In genomic region chr9:137034039-137034708, GRCh38 we compare ENCODE assay signal across 10 cellular contexts. TPM values are rescaled to one million over a fixed set of nuclear protein-coding genes. Genes with fewer than 3 reads are reported as not detected.
DNase-seq lines count a peak whose midpoint lies in the region; ATAC-seq and TF ChIP-seq lines count a peak whose summit lies in the region.
"Had no signal": no experiment of that assay in that cellular context is flagged by ENCODE, and none has a peak within 500 bp of the region (broad histone marks: within the 10 kb centered on the region; RNA-seq: fewer than 3 reads in every experiment).

No MANE protein-coding gene starts in this region.

- H3K27ac ChIP-seq in thoracic aorta: no peak overlapping the region

- no peak overlapping the region for H3K27ac Mint-ChIP-seq in activated naive CD4-positive, alpha-beta T cell treated with anti-CD3 and anti-CD28 coated beads, Interleukin-2, amount 50 U/mL, for 24 hours
- H3K27ac Mint-ChIP-seq in central memory CD8-positive, alpha-beta T cell (ENCODE audit: low read depth): peak overlapping the region; percentile 84

- peaks cover 35% of the 10 kb centered on the region for H3K4me1 Mint-ChIP-seq in activated naive CD4-positive, alpha-beta T cell treated with anti-CD3 and anti-CD28 coated beads, Interleukin-2, amount 50 U/mL, for 24 hours
- peaks cover 47% of the 10 kb centered on the region for H3K4me1 Mint-ChIP-seq in central memory CD8-positive, alpha-beta T cell

- peaks cover 2% of the 10 kb centered on the region for H3K36me3 ChIP-seq in thoracic aorta

- no peaks in the 10 kb centered on the region for H3K27me3 ChIP-seq in thoracic aorta (replicated peaks; ENCODE audit: insufficient read depth)

- H3K4me3 ChIP-seq in thoracic aorta: peak overlapping the region; percentile 52

- H3K27me3 Mint-ChIP-seq in activated naive CD4-positive, alpha-beta T cell treated with anti-CD3 and anti-CD28 coated beads, Interleukin-2, amount 50 U/mL, for 24 hours: no peaks in the 10 kb centered on the region
- H3K27me3 Mint-ChIP-seq in central memory CD8-positive, alpha-beta T cell: no peaks in the 10 kb centered on the region

- no peak for DNase-seq in activated naive CD4-positive, alpha-beta T cell (lab: John Stamatoyannopoulos, UW)
- DNase-seq in MV-4-11 (lab: John Stamatoyannopoulos, UW) (peak; percentile 82), thoracic aorta (ENCODE audit: low spot score) (no peak), G401 (ENCODE audit: low spot score) (no peak), NK-92 (lab: John Stamatoyannopoulos, UW; ENCODE audit: unreplicated experiment) (no peak)
- DNase-seq in central memory CD8-positive, alpha-beta T cell (ENCODE audit: low spot score in 2 of 2): no peak
- DNase-seq: NCI-H524 treated with DMSO at 0.1 percent for 48 hours had no signal

- TF ChIP-seq CTCF in thoracic aorta (IDR thresholded peaks at IDR 0.05): no peak

- H3K9me3 Mint-ChIP-seq in activated naive CD4-positive, alpha-beta T cell treated with anti-CD3 and anti-CD28 coated beads, Interleukin-2, amount 50 U/mL, for 24 hours: no peaks in the 10 kb centered on the region
- no peaks in the 10 kb centered on the region for H3K9me3 Mint-ChIP-seq in central memory CD8-positive, alpha-beta T cell

- H3K9me3 ChIP-seq in thoracic aorta: no peaks in the 10 kb centered on the region

- ATAC-seq in central memory CD8-positive, alpha-beta T cell (replicated peaks; ENCODE audit: extremely low read depth, poor library complexity, severe bottlenecking): no peak
- no peak for ATAC-seq in thoracic aorta (ENCODE audit: insufficient number of reproducible peaks, low FRiP score, low read depth)
- no peak for ATAC-seq in HG03095 (IDR thresholded peaks at IDR 0.05; ENCODE audit: unreplicated experiment)

- peaks cover 3 to 4% of the 10 kb centered on the region in 2 donors for H3K4me1 ChIP-seq in thoracic aorta (ENCODE audit: control insufficient read depth in 1 of 2, low read depth in 2 of 2)

- H3K4me3 Mint-ChIP-seq in activated naive CD4-positive, alpha-beta T cell treated with anti-CD3 and anti-CD28 coated beads, Interleukin-2, amount 50 U/mL, for 24 hours: peak overlapping the region; percentile 69
- H3K4me3 Mint-ChIP-seq in central memory CD8-positive, alpha-beta T cell: peak overlapping the region; percentile 86

- no peaks in the 10 kb centered on the region for H3K36me3 Mint-ChIP-seq in activated naive CD4-positive, alpha-beta T cell treated with anti-CD3 and anti-CD28 coated beads, Interleukin-2, amount 50 U/mL, for 24 hours
- peaks cover 13% of the 10 kb centered on the region for H3K36me3 Mint-ChIP-seq in central memory CD8-positive, alpha-beta T cell (ENCODE audit: insufficient read depth)

- in situ Hi-C loops in G401 (cut with HindIII; ENCODE audit: low sequenced_read_pairs): loop anchor here (25.0 kb wide), 1 partner anchor 97 kb away; the partner anchor contains the start of genes C8G and FBXW5

RNA-seq across cellular contexts. Expression of gene FUT7, which starts 2.3 kb away (rescaled TPM):
- total RNA-seq in thoracic aorta: not detected
- total RNA-seq in G401 (2014; rRNA removed; shearing (Covaris generic)): not detected in 2 replicates
- total RNA-seq: kidney epithelial cell had no signal

RNA-seq across cellular contexts. Expression of gene ABCA2, which starts 6.1 kb away (rescaled TPM):
- 10 to 100 TPM; 37.2 to 60.5 TPM for total RNA-seq in thoracic aorta
- 8.5 and 12.3 TPM in 2 replicates for total RNA-seq in G401 (2014; rRNA removed; shearing (Covaris generic))

RNA-seq across cellular contexts. Expression of gene NPDC1, which starts 11.8 kb away (rescaled TPM):
- total RNA-seq in thoracic aorta: 10 to 100 TPM; 71.5 to 95.8 TPM
- total RNA-seq in G401 (2014; rRNA removed; shearing (Covaris generic)): 32.0 and 38.4 TPM in 2 replicates

RNA-seq across cellular contexts. Expression of gene ENTPD2, which starts 19.7 kb away (rescaled TPM):
- under 1 TPM; 0.92 to 0.95 TPM for total RNA-seq in thoracic aorta
- not detected in 2 replicates for total RNA-seq in G401 (2014; rRNA removed; shearing (Covaris generic))

RNA-seq across cellular contexts. Expression of gene SAPCD2, which starts 36.2 kb away (rescaled TPM):
- under 1 TPM; 0.41 to 0.92 TPM for total RNA-seq in thoracic aorta
- 62.9 and 63.5 TPM in 2 replicates for total RNA-seq in G401 (2014; rRNA removed; shearing (Covaris generic))
